In the genomic region with DNA sequence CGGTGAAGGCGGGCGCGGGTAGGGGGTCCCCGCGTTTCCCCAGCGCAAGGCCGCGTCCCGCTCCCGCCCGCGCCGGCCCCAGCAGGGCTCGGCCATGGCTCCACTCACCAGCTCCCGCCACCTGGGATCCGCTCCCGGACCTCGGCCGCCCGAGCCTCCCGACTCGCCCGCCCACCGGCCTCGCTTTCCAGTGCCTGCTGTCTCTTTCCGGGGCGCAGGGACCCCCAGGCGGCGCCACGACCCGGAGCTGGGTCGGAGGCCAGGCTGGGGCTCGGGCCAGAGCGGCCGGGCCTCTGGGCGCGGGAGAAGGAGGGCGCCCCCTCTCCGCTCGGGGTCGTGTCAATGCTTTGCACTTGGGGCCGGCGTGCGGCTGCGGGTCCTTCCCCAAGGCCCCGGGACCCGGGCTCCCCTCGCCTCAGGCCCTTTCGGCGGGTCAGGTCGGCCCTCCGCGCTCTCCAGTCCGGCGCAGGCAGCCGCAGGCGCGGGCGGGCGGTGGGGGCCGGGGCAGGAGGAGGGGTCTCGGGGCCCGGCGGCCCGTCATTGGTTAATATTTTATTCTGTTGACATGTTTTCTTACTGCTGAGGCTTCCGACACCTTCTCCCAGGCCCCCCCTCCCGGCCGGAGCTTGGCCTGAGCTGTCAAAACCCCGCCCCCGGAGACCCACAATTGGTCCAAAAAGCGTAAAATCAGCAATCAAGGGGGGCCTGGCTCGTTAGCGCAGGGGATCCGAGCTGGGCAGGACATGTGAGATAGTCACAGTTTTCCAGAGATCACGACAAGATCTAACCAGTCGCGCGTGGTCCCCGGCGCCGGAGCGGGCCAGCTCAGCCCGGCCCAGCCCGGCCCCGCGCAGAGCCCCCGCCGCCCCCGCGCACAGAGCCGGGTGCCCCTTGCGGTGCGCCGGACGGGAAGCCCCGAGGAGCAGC, we compare ENCODE assay signal across 8 cellular contexts. TPM values are rescaled to one million over a fixed set of nuclear protein-coding genes. Genes with fewer than 3 reads are reported as not detected.
A peak's percentile ranks its signal among the peaks of the same experiment; 100 is the strongest.
DNase-seq lines count a peak whose midpoint lies in the region; ATAC-seq and TF ChIP-seq lines count a peak whose summit lies in the region.

Gene TBX2 (plus strand): TSS at position 713 of the 927 bp plus-strand sequence. CDS start 334 bp downstream, outside the sequence.

- peaks cover 0 to 30% (median 16%) of the 10 kb centered on the region in 7 donors for H3K9me3 Mint-ChIP-seq in CD14-positive monocyte
- no peaks in the 10 kb centered on the region for H3K9me3 Mint-ChIP-seq in activated naive CD8-positive, alpha-beta T cell (ENCODE audit: low read depth)

- H3K18ac ChIP-seq in IMR-90 (ENCODE audit: low read depth, low read length): peak within 1 kb of the TSS; percentile 91

- peak within 1 kb of the TSS; percentile 53; the same call in 1 of the 2 replicates for H2BK20ac ChIP-seq in IMR-90 (ENCODE audit: low read depth, low read length)

- H2AFZ ChIP-seq in IMR-90 (replicated peaks; ENCODE audit: low read length, poor library complexity): peak within 1 kb of the TSS; percentile 69

- peaks cover 13 to 15% of the 10 kb centered on the region in 2 donors for H3K36me3 Mint-ChIP-seq in CD14-positive monocyte
- H3K36me3 Mint-ChIP-seq in activated naive CD8-positive, alpha-beta T cell: no peaks in the 10 kb centered on the region

- dilution Hi-C loops in IMR-90 (cut with HindIII; ENCODE audit: low sequenced_read_pairs, unreplicated experiment): no loop called here

- TF ChIP-seq POLR2A in IMR-90 (IDR thresholded peaks at IDR 0.05; ENCODE audit: low read depth, low read length) (peak; percentile 85), erythroblast (IDR thresholded peaks at IDR 0.05; ENCODE audit: low read length) (no peak)

- H2AK5ac ChIP-seq in IMR-90 (ENCODE audit: low read depth, low read length): peak within 1 kb of the TSS; percentile 88

- BruUV-seq in IMR-90 (replicated peaks; lab: Mats Ljungman, UMichigan): no TSS peak

- H3K27me3 ChIP-seq in IMR-90 (ENCODE audit: control insufficient read depth, insufficient read depth, low read length): no peaks in the 10 kb centered on the region
- peaks cover 57% of the 10 kb centered on the region for H3K27me3 ChIP-seq in rectal smooth muscle tissue (ENCODE audit: control insufficient read depth, insufficient read depth, low read length)

- peak within 1 kb of the TSS; percentile 91 for H4K91ac ChIP-seq in IMR-90 (ENCODE audit: insufficient read depth, low read depth, low read length)

- peak within 1 kb of the TSS; percentile 56 to 92 for H3K4me3 Mint-ChIP-seq in CD14-positive monocyte
- peak within 1 kb of the TSS; percentile 81 for H3K4me3 Mint-ChIP-seq in activated naive CD8-positive, alpha-beta T cell

- peak within 1 kb of the TSS; percentile 86; the same call in 2 of the 3 replicates for H2BK15ac ChIP-seq in IMR-90 (ENCODE audit: low read depth, low read length)

- TF ChIP-seq CTCF in CD14-positive monocyte (IDR thresholded peaks at IDR 0.05): no peak
- TF ChIP-seq CTCF in IMR-90 (conservative IDR thresholded peaks at IDR 0.05; ENCODE audit: low read depth, low read length): no peak

- H3K27ac ChIP-seq in IMR-90 (ENCODE audit: insufficient read depth, low read length) (peak within 1 kb of the TSS; percentile 100), rectal smooth muscle tissue (ENCODE audit: low read depth, low read length) (no peak within 1 kb of the TSS)

- H3K23ac ChIP-seq in IMR-90 (ENCODE audit: low read depth, low read length): peak within 1 kb of the TSS; percentile 94

- no peak within 1 kb of the TSS for H3K27ac Mint-ChIP-seq in CD14-positive monocyte
- H3K27ac Mint-ChIP-seq in activated naive CD8-positive, alpha-beta T cell: no peak within 1 kb of the TSS

- peak within 1 kb of the TSS; percentile 92 for H2BK120ac ChIP-seq in IMR-90 (ENCODE audit: low read depth, low read length)

- peaks cover 4% of the 10 kb centered on the region for H3K9me1 ChIP-seq in IMR-90 (ENCODE audit: insufficient read depth, low read length)

- H2AK9ac ChIP-seq in IMR-90 (replicated peaks; ENCODE audit: low read depth, low read length, poor library complexity): peak within 1 kb of the TSS; percentile 98

- 0% methylated on average over 48 of the region's 97 CpGs; no CpG with 5 or more reads in 1 of the 2 experiments for WGBS in IMR-90 (ENCODE audit: extremely low coverage in 2 of 2, insufficient read length in 1 of 2), 2 experiments

- in situ Hi-C loops in IMR-90 (cut with MboI; ENCODE audit: low sequenced_read_pairs): no loop called here

- POLR2A ChIA-PET in IMR-90 (lab: Charles Lee; ENCODE audit: unreplicated experiment): interaction anchor here (0.6 to 2.6 kb wide), 10 partner anchors 9 to 407 kb away, joined by 3 to 13 read pairs (median 5); no protein-coding TSS in a partner anchor

- TF ChIP-seq RAD21 in IMR-90 (IDR thresholded peaks at IDR 0.05; ENCODE audit: low read length): no peak; the same call in 1 of the 2 replicates

- no peaks in the 10 kb centered on the region for H3K9me3 ChIP-seq in IMR-90 (ENCODE audit: control insufficient read depth, insufficient read depth, low read length)

- H3K36me3 ChIP-seq in IMR-90 (ENCODE audit: control insufficient read depth, insufficient read depth, low read length): peaks cover 37% of the 10 kb centered on the region
- H3K36me3 ChIP-seq in rectal smooth muscle tissue (ENCODE audit: control insufficient read depth, insufficient read depth, low read length): no peaks in the 10 kb centered on the region

- H4K20me1 ChIP-seq in IMR-90 (ENCODE audit: insufficient read depth, low read length): peaks cover 40% of the 10 kb centered on the region

- H3K4me2 ChIP-seq in IMR-90 (ENCODE audit: low read depth, low read length): peak within 1 kb of the TSS; percentile 74

- H2BK5ac ChIP-seq in IMR-90 (ENCODE audit: low read depth, low read length, poor library complexity, severe bottlenecking): peak within 1 kb of the TSS; percentile 96

- H3K9ac ChIP-seq in IMR-90 (ENCODE audit: low read depth, low read length): peak within 1 kb of the TSS; percentile 100
- H3K9ac ChIP-seq in rectal smooth muscle tissue (ENCODE audit: low read length): no peak within 1 kb of the TSS

- peak within 1 kb of the TSS; percentile 91 to 95 for H4K8ac ChIP-seq in IMR-90 (ENCODE audit: low read depth in 2 of 2, low read length in 2 of 2)

- H3K4me3 ChIP-seq in IMR-90 (ENCODE audit: insufficient read depth, low read depth, low read length) (peak within 1 kb of the TSS; percentile 98), rectal smooth muscle tissue (ENCODE audit: low read length) (peak within 1 kb of the TSS; percentile 47)

- H3K4ac ChIP-seq in IMR-90 (ENCODE audit: low read depth, low read length): peak within 1 kb of the TSS; percentile 96

- H3K27me3 Mint-ChIP-seq in CD14-positive monocyte (ENCODE audit: low read depth in 3 of 3): peaks cover 78 to 95% (median 79%) of the 10 kb centered on the region in 3 donors
- peaks cover 32% of the 10 kb centered on the region for H3K27me3 Mint-ChIP-seq in activated naive CD8-positive, alpha-beta T cell

- peak within 1 kb of the TSS; percentile 82 for H4K5ac ChIP-seq in IMR-90 (ENCODE audit: low read depth, low read length)

- peaks cover 0 to 16% of the 10 kb centered on the region in 2 experiments; a peak in 2 of 4 replicates for H3K79me1 ChIP-seq in IMR-90 (ENCODE audit: low read depth in 1 of 2, low read length in 2 of 2)

- peaks cover 45% of the 10 kb centered on the region for H3K4me1 Mint-ChIP-seq in CD14-positive monocyte
- H3K4me1 Mint-ChIP-seq in activated naive CD8-positive, alpha-beta T cell (ENCODE audit: low read depth): peaks cover 40% of the 10 kb centered on the region

- intact Hi-C loops in CD14-positive monocyte (cut with micrococcal nuclease) (loop anchor here (10.0 kb wide), 2 partner anchors 395 to 675 kb away; no protein-coding TSS in a partner anchor), IMR-90 (cut with micrococcal nuclease) (loop anchor here (1.0 to 10.0 kb wide), 11 partner anchors 91 to 679 kb away; no protein-coding TSS in a partner anchor), left ventricle myocardium superior (cut with micrococcal nuclease) (no loop called here)

- DNase-seq in CD14-positive monocyte (ENCODE audit: low spot score): no peak
- peak; percentile 96 for DNase-seq in IMR-90
- peak; percentile 89 for DNase-seq in left ventricle myocardium superior
- DNase-seq in erythroblast (lab: John Stamatoyannopoulos, UW): no peak
- DNase-seq in NCI-H128 (lab: John Stamatoyannopoulos, UW; ENCODE audit: unreplicated experiment): no peak
- no peak for DNase-seq in HUDEP-2 (lab: John Stamatoyannopoulos, UW; ENCODE audit: unreplicated experiment in 76 of 76)

- peak within 1 kb of the TSS; percentile 99 for H3K14ac ChIP-seq in IMR-90 (replicated peaks; ENCODE audit: low read depth, low read length)

- ATAC-seq in IMR-90 (ENCODE audit: low read depth): peak; percentile 56
- peak; percentile 81 for ATAC-seq in left ventricle myocardium superior

- H3K4me1 ChIP-seq in IMR-90 (ENCODE audit: control insufficient read depth, insufficient read depth, low read length) (peaks cover 16% of the 10 kb centered on the region), rectal smooth muscle tissue (ENCODE audit: control insufficient read depth, insufficient read depth, low read length) (peaks cover 5% of the 10 kb centered on the region)

- CTCF ChIA-PET in IMR-90 (lab: Yijun Ruan, JAX): interaction anchor here (1.1 to 1.7 kb wide), 2 partner anchors 11 to 13 kb away, joined by 4 read pairs; no protein-coding TSS in a partner anchor

- peak within 1 kb of the TSS; percentile 96 for H3K56ac ChIP-seq in IMR-90 (ENCODE audit: extremely low read depth, insufficient read depth, low read length)

TF ChIP-seq in IMR-90, 13 proteins besides CTCF, POLR2A, EP300 and RAD21:
- TF ChIP-seq SMC3 (IDR thresholded peaks at IDR 0.05; ENCODE audit: low read depth, low read length): peak; percentile 8; the same call in 1 of the 2 replicates
- TF ChIP-seq MAFK (IDR thresholded peaks at IDR 0.05; ENCODE audit: low read depth, low read length): peak; percentile 19; the same call in 1 of the 2 replicates
- no peak for TF ChIP-seq CEBPB (IDR thresholded peaks at IDR 0.05; ENCODE audit: low read depth, low read length)
- TF ChIP-seq BHLHE40 (IDR thresholded peaks at IDR 0.05; ENCODE audit: low read depth, low read length): peak; percentile 89
- peak; percentile 42; the same call in 1 of the 2 replicates for TF ChIP-seq MXI1 (IDR thresholded peaks at IDR 0.05; ENCODE audit: borderline replicate concordance, low read depth, low read length)
- TF ChIP-seq MAZ (IDR thresholded peaks at IDR 0.05; ENCODE audit: borderline replicate concordance, low read depth, low read length): peak; percentile 86; the same call in 1 of the 2 replicates
- no peak for TF ChIP-seq CHD1 (IDR thresholded peaks at IDR 0.05; ENCODE audit: low read depth, low read length)

RNA-seq across cellular contexts. Expression of gene TBX2, which starts in this region (rescaled TPM):
- polyA plus RNA-seq in CD14-positive monocyte: not detected
- 20.1 and 23.6 TPM in 2 replicates for total RNA-seq in IMR-90 (2012; rRNA removed)
- 64.1 and 69.2 TPM in 2 replicates for polyA plus RNA-seq in IMR-90 (2012; rRNA removed)
- polyA plus RNA-seq in IMR-90 (2012; cell fraction: cytosol; rRNA removed): 41.5 and 81.3 TPM in 2 replicates
- 159 and 319 TPM in 2 replicates for polyA plus RNA-seq in IMR-90 (2012; cell fraction: nucleus; rRNA removed; ENCODE audit: low replicate concordance)
- total RNA-seq in left ventricle myocardium superior: 9.1 TPM

Comparison
In these comparisons a context has a peak if more than half of its experiments do, and no peak if none do; other contexts are left out.
1. RNA of gene TBX2 (polyA plus RNA-seq): 41.5 to 319 TPM in IMR-90; not detected in CD14-positive monocyte; every median in the first group is over 10 times any median in the second.
2. DNase-seq: peak in IMR-90 (single experiment) and left ventricle myocardium superior (single experiment); none in CD14-positive monocyte (single experiment), erythroblast (0 of 2), NCI-H128 (single experiment) and HUDEP-2 (0 of 76).